8 cellular contexts compared by ENCODE assay signal in the genomic region with DNA sequence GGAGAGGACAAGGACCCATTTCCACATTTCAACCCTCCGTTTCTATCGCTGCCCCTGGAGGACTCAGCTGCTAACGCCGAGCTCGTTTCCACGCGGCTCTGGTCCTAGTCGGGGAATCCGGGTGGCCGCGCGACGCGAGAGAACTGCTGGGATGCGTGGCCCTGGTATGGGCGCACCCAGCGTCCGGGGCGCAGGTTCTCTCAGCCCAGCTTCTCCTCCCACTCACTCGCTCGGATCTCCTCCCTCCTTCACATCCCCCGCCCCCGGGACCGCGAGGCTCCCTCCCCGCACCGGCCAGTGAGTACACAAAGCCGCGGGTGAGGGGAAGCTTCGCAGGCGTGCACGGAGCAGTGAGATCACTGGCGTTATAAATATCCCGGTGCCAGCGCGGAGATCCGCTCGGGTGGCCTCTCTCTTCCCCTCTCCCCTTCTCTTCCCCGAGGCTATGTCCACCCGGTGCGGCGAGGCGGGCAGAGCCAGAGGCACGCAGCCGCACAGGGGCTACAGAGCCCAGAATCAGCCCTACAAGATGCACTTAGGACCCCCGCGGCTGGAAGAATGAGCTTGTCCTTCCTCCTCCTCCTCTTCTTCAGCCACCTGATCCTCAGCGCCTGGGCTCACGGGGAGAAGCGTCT. TPM values are rescaled to one million over a fixed set of nuclear protein-coding genes. Genes with fewer than 3 reads are reported as not detected.
DNase-seq lines count a peak whose midpoint lies in the region; ATAC-seq lines count a peak whose summit lies in the region.

A gene with protein sequence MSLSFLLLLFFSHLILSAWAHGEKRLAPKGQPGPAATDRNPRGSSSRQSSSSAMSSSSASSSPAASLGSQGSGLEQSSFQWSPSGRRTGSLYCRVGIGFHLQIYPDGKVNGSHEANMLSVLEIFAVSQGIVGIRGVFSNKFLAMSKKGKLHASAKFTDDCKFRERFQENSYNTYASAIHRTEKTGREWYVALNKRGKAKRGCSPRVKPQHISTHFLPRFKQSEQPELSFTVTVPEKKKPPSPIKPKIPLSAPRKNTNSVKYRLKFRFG (plus strand): TSS at position 398 of the 635 bp plus-strand sequence. CDS start 161 bp downstream, at position 559.

- H3K27me3 Mint-ChIP-seq in activated naive CD8-positive, alpha-beta T cell treated with anti-CD3 and anti-CD28 coated beads, Interleukin-2, amount 10 ng/mL, durations not matched to agents 7 days and 5 days: peaks cover 81% of the 10 kb centered on the region

- DNase-seq in AG20443 (ENCODE audit: low spot score): peak; percentile 93
- DNase-seq in NCI-H2029 treated with DMSO at 0.1 percent for 48 hours (lab: John Stamatoyannopoulos, UW): peak; percentile 7
- peak; percentile 48 for DNase-seq in activated naive CD8-positive, alpha-beta T cell treated with anti-CD3 and anti-CD28 coated beads, Interleukin-2, amount 10 ng/mL, durations not matched to agents 7 days and 5 days
- DNase-seq in left cardiac atrium: peak; percentile 56
- DNase-seq in pulmonary artery endothelial cell (ENCODE audit: low read depth, low spot score): peak; percentile 36
- DNase-seq in NOMO-1 (lab: John Stamatoyannopoulos, UW; ENCODE audit: unreplicated experiment in 2 of 2): no peak

- H3K4me3 Mint-ChIP-seq in activated naive CD8-positive, alpha-beta T cell treated with anti-CD3 and anti-CD28 coated beads, Interleukin-2, amount 10 ng/mL, durations not matched to agents 7 days and 5 days: peak within 1 kb of the TSS; percentile 78

- H3K9me3 Mint-ChIP-seq in activated naive CD8-positive, alpha-beta T cell treated with anti-CD3 and anti-CD28 coated beads, Interleukin-2, amount 10 ng/mL, durations not matched to agents 7 days and 5 days: no peaks in the 10 kb centered on the region

- ATAC-seq in GM18519 (IDR thresholded peaks at IDR 0.05; ENCODE audit: low FRiP score, unreplicated experiment) (peak; percentile 38), left cardiac atrium (peak; percentile 75 to 92), HG02885 (IDR thresholded peaks at IDR 0.05; ENCODE audit: poor library complexity, unreplicated experiment) (no peak)
- peak; percentile 74 for ATAC-seq in activated naive CD8-positive, alpha-beta T cell treated with anti-CD3 and anti-CD28 coated beads, Interleukin-2, amount 10 ng/mL, durations not matched to agents 7 days and 5 days (ENCODE audit: low read depth)

- no peak within 1 kb of the TSS for H3K27ac Mint-ChIP-seq in activated naive CD8-positive, alpha-beta T cell treated with anti-CD3 and anti-CD28 coated beads, Interleukin-2, amount 10 ng/mL, durations not matched to agents 7 days and 5 days

- no peaks in the 10 kb centered on the region for H3K36me3 Mint-ChIP-seq in activated naive CD8-positive, alpha-beta T cell treated with anti-CD3 and anti-CD28 coated beads, Interleukin-2, amount 10 ng/mL, durations not matched to agents 7 days and 5 days

- intact Hi-C loops in left cardiac atrium (cut with DNase I): no loop called here

- H3K4me1 Mint-ChIP-seq in activated naive CD8-positive, alpha-beta T cell treated with anti-CD3 and anti-CD28 coated beads, Interleukin-2, amount 10 ng/mL, durations not matched to agents 7 days and 5 days: peaks cover 24% of the 10 kb centered on the region

- POLR2A ChIA-PET in activated naive CD8-positive, alpha-beta T cell treated with anti-CD3 and anti-CD28 coated beads, Interleukin-2, amount 10 ng/mL, durations not matched to agents 7 days and 5 days (lab: Charles Lee): no interaction called here

RNA-seq across cellular contexts. Expression of the gene that starts here (rescaled TPM):
- not detected for total RNA-seq in activated naive CD8-positive, alpha-beta T cell treated with anti-CD3 and anti-CD28 coated beads, Interleukin-2, amount 10 ng/mL, durations not matched to agents 7 days and 5 days
- total RNA-seq in left cardiac atrium (not detected), pulmonary artery endothelial cell (0.32 and 0.53 TPM in 2 replicates)

Comparison
In these comparisons a context has a peak if more than half of its experiments do, and no peak if none do; other contexts are left out.
1. Peak in DNase-seq and ATAC-seq in activated naive CD8-positive, alpha-beta T cell treated with anti-CD3 and anti-CD28 coated beads, Interleukin-2, amount 10 ng/mL, durations not matched to agents 7 days and 5 days; RNA of the gene not detected or under 1 TPM.
2. Peak in DNase-seq and ATAC-seq in left cardiac atrium; RNA of the gene not detected or under 1 TPM.
3. Peak in DNase-seq in pulmonary artery endothelial cell; RNA of the gene not detected or under 1 TPM.
4. DNase-seq: peak in AG20443 (single experiment) and NCI-H2029 treated with DMSO at 0.1 percent for 48 hours (single experiment); none in NOMO-1 (0 of 2).